ENCODE assay signal across 11 cellular contexts in genomic region chr10:5945203-5945534, GRCh38. TPM values are rescaled to one million over a fixed set of nuclear protein-coding genes. Genes with fewer than 3 reads are reported as not detected.
DNase-seq lines count a peak whose midpoint lies in the region; TF ChIP-seq lines count a peak whose summit lies in the region.
"Had no signal": no experiment of that assay in that cellular context is flagged by ENCODE, and none has a peak within 500 bp of the region (broad histone marks: within the 10 kb centered on the region; RNA-seq: fewer than 3 reads in every experiment).

No MANE protein-coding gene starts in this region.

- POLR2A ChIA-PET in MCF 10A (lab: Yijun Ruan, JAX): interaction anchor here (0.5 to 3.6 kb wide), 9 partner anchors 11 to 932 kb away, joined by 3 to 33 read pairs (median 6); partner anchors contain the start of genes ANKRD16, FBH1, GDI2 and IL15RA
- POLR2A ChIA-PET in A673 (lab: Charles Lee; ENCODE audit: low non-redundant PET): no interaction called here

- DNase-seq in H7 (peak; percentile 61), MCF 10A (ENCODE audit: unreplicated experiment) (peak; percentile 20), HuH-7.5 (ENCODE audit: low spot score) (no peak), AG08396 (ENCODE audit: low spot score) (no peak), A673 (ENCODE audit: low spot score) (no peak)
- no peak for DNase-seq in activated T-helper 2 cell treated with anti-CD3 and anti-CD28 coated beads, Interferon-gamma antibody, Interleukin-2, Interleukin-4, amounts not matched to agents 10 μg/mL and 5 μg/mL and 100 μg/mL, durations not matched to agents 14 hours and 24 hours and 36 hours (ENCODE audit: low spot score)
- DNase-seq: NCI-H446 treated with DMSO at 0.1 percent for 48 hours; SHP77; stimulated activated CD4-positive, alpha-beta T cell treated with anti-CD3 and anti-CD28 coated beads, Interleukin-12 subunit alpha, Interleukin-12 subunit beta, amount 100 ng/mL, for 4 hours had no signal

- peak overlapping the region; percentile 86 for H3K27ac Mint-ChIP-seq in MCF 10A (ENCODE audit: low read depth, unreplicated experiment)
- no peak overlapping the region for H3K27ac Mint-ChIP-seq in activated T-helper 2 cell treated with anti-CD3 and anti-CD28 coated beads, Interferon-gamma antibody, Interleukin-2, Interleukin-4, amounts not matched to agents 10 μg/mL and 5 μg/mL and 100 μg/mL, durations not matched to agents 14 hours and 24 hours and 36 hours

- peaks cover 42% of the 10 kb centered on the region for H3K4me1 Mint-ChIP-seq in MCF 10A (ENCODE audit: insufficient read depth, unreplicated experiment)
- H3K4me1 Mint-ChIP-seq in activated T-helper 2 cell treated with anti-CD3 and anti-CD28 coated beads, Interferon-gamma antibody, Interleukin-2, Interleukin-4, amounts not matched to agents 10 μg/mL and 5 μg/mL and 100 μg/mL, durations not matched to agents 14 hours and 24 hours and 36 hours (ENCODE audit: low read depth): peaks cover 7% of the 10 kb centered on the region

- BruUV-seq in MCF 10A (replicated peaks; lab: Mats Ljungman, UMichigan) (no TSS peak), A673 (replicated peaks; lab: Mats Ljungman, UMichigan) (no TSS peak)

- no peaks in the 10 kb centered on the region for H3K36me3 Mint-ChIP-seq in MCF 10A (ENCODE audit: insufficient read depth, unreplicated experiment)
- no peaks in the 10 kb centered on the region for H3K36me3 Mint-ChIP-seq in activated T-helper 2 cell treated with anti-CD3 and anti-CD28 coated beads, Interferon-gamma antibody, Interleukin-2, Interleukin-4, amounts not matched to agents 10 μg/mL and 5 μg/mL and 100 μg/mL, durations not matched to agents 14 hours and 24 hours and 36 hours (ENCODE audit: low read depth)

- TF ChIP-seq CTCF in MCF 10A (IDR thresholded peaks at IDR 0.05; ENCODE audit: unreplicated experiment) (no peak), liver (IDR thresholded peaks at IDR 0.05; ENCODE audit: low read depth, low read length, missing input control) (no peak), A673 (conservative IDR thresholded peaks at IDR 0.05; ENCODE audit: low read depth, low read length) (no peak)

- intact Hi-C loops in MCF 10A (cut with micrococcal nuclease): no loop called here
- intact Hi-C loops in activated T-helper 2 cell treated with anti-CD3 and anti-CD28 coated beads, Interferon-gamma antibody, Interleukin-2, Interleukin-4, amounts not matched to agents 10 μg/mL and 5 μg/mL and 100 μg/mL, durations not matched to agents 14 hours and 24 hours and 36 hours (cut with micrococcal nuclease): no loop called here
- intact Hi-C loops in A673 (cut with micrococcal nuclease; ENCODE audit: unreplicated experiment): loop anchor here (5.0 kb wide), 2 partner anchors 67 to 142 kb away; partner anchors contain the start of gene RBM17

- H3K27ac ChIP-seq in liver (ENCODE audit: low read depth in 1 of 2, low read length in 2 of 2) (peak overlapping the region; percentile 80 to 83), skin epidermis (peak overlapping the region in 20 of 21 experiments; percentile 54 to 93 (median 82)), A673 (ENCODE audit: low read depth, low read length, poor library complexity, severe bottlenecking) (no peak overlapping the region)

- TF ChIP-seq RAD21 in liver (IDR thresholded peaks at IDR 0.05): no peak

- H3K4me3 Mint-ChIP-seq in MCF 10A (ENCODE audit: unreplicated experiment): peak overlapping the region; percentile 72
- no peak overlapping the region for H3K4me3 Mint-ChIP-seq in activated T-helper 2 cell treated with anti-CD3 and anti-CD28 coated beads, Interferon-gamma antibody, Interleukin-2, Interleukin-4, amounts not matched to agents 10 μg/mL and 5 μg/mL and 100 μg/mL, durations not matched to agents 14 hours and 24 hours and 36 hours (ENCODE audit: low read depth)

- 74% methylated on average over 10 of the region's 10 CpGs for WGBS in liver

- peak overlapping the region; percentile 21 to 39 for H3K9ac ChIP-seq in liver (ENCODE audit: low read depth in 1 of 2, low read length in 2 of 2)

- no peaks in the 10 kb centered on the region for H3K27me3 ChIP-seq in H7 (ENCODE audit: control insufficient read depth, insufficient read depth, low read length)
- H3K27me3 ChIP-seq in liver (ENCODE audit: control insufficient read depth in 4 of 4, insufficient read depth in 4 of 4, low read length in 3 of 4): no peaks in the 10 kb centered on the region
- H3K27me3 ChIP-seq in A673 (replicated peaks; ENCODE audit: insufficient read depth, low read depth, low read length, poor library complexity): no peaks in the 10 kb centered on the region

- no peaks in the 10 kb centered on the region for H3K27me3 Mint-ChIP-seq in MCF 10A (ENCODE audit: insufficient read depth, unreplicated experiment)
- H3K27me3 Mint-ChIP-seq in activated T-helper 2 cell treated with anti-CD3 and anti-CD28 coated beads, Interferon-gamma antibody, Interleukin-2, Interleukin-4, amounts not matched to agents 10 μg/mL and 5 μg/mL and 100 μg/mL, durations not matched to agents 14 hours and 24 hours and 36 hours (ENCODE audit: low read depth): no peaks in the 10 kb centered on the region

- H3K4me3 ChIP-seq in H7 (ENCODE audit: insufficient read depth, low read depth, low read length) (no peak overlapping the region), liver (ENCODE audit: low read depth in 1 of 3, low read length in 3 of 3) (peak overlapping the region in 1 of 3 donors; percentile 12), skin epidermis (peak overlapping the region in 4 of 7 experiments; percentile 1 to 18 (median 16)), A673 (ENCODE audit: low read depth, low read length, poor library complexity, severe bottlenecking) (no peak overlapping the region)

- H3K9me3 ChIP-seq in liver (ENCODE audit: control insufficient read depth in 4 of 4, low read length in 3 of 4): no peaks in the 10 kb centered on the region
- H3K9me3 ChIP-seq in A673 (ENCODE audit: low read depth, low read length, poor library complexity, severe bottlenecking): no peaks in the 10 kb centered on the region

- CTCF ChIA-PET in MCF 10A (lab: Yijun Ruan, JAX) (interaction anchor here (0.6 kb wide), 1 partner anchor 72 kb away, joined by 3 read pairs; no protein-coding TSS in a partner anchor), A673 (lab: Charles Lee) (no interaction called here)

- H3K36me3 ChIP-seq in H7 (replicated peaks; ENCODE audit: control insufficient read depth, insufficient read depth, low read length): no peaks in the 10 kb centered on the region
- no peaks in the 10 kb centered on the region for H3K36me3 ChIP-seq in liver (ENCODE audit: control insufficient read depth in 4 of 4, insufficient read depth in 3 of 4, low read depth in 1 of 4, low read length in 3 of 4)
- H3K36me3 ChIP-seq in A673 (ENCODE audit: insufficient read depth, low read length, poor library complexity, severe bottlenecking): no peaks in the 10 kb centered on the region

- H3K4me1 ChIP-seq in liver (ENCODE audit: control insufficient read depth in 4 of 4, insufficient read depth in 4 of 4, low read length in 3 of 4) (peaks cover 0 to 15% (median 8%) of the 10 kb centered on the region in 4 donors), A673 (ENCODE audit: insufficient read depth, low read length, poor library complexity, severe bottlenecking) (no peaks in the 10 kb centered on the region)

- H3K9me3 Mint-ChIP-seq in MCF 10A (ENCODE audit: unreplicated experiment): no peaks in the 10 kb centered on the region
- H3K9me3 Mint-ChIP-seq in activated T-helper 2 cell treated with anti-CD3 and anti-CD28 coated beads, Interferon-gamma antibody, Interleukin-2, Interleukin-4, amounts not matched to agents 10 μg/mL and 5 μg/mL and 100 μg/mL, durations not matched to agents 14 hours and 24 hours and 36 hours: no peaks in the 10 kb centered on the region

TF ChIP-seq in liver, 16 proteins besides CTCF, POLR2A, EP300 and RAD21:
- no peak for TF ChIP-seq FOXA2 (IDR thresholded peaks at IDR 0.05)
- no peak for TF ChIP-seq HNF4A (conservative IDR thresholded peaks at IDR 0.05)
- TF ChIP-seq HNF4G (IDR thresholded peaks at IDR 0.05): no peak
- no peak for TF ChIP-seq GABPA (IDR thresholded peaks at IDR 0.05 in 1 of 2, conservative IDR thresholded peaks at IDR 0.05 in 1 of 2)
- TF ChIP-seq MAX (IDR thresholded peaks at IDR 0.05): no peak
- TF ChIP-seq SP1 (IDR thresholded peaks at IDR 0.05): no peak
- TF ChIP-seq JUND (IDR thresholded peaks at IDR 0.05): no peak
- no peak for TF ChIP-seq TAF1 (conservative IDR thresholded peaks at IDR 0.05)
- no peak for TF ChIP-seq FOXA1 (IDR thresholded peaks at IDR 0.05)
TF ChIP-seq in liver: peak in this region for 0.

RNA-seq across cellular contexts. Expression of gene IL15RA, which starts 32.2 kb away (rescaled TPM):
- 1.1 and 2.0 TPM in 2 replicates for total RNA-seq in H7 (2014; rRNA removed; shearing (Covaris generic))
- total RNA-seq in MCF 10A (2022) (6.0 and 7.9 TPM in 2 replicates), liver (1 to 10 TPM; 6.6 to 9.2 TPM), A673 (2021) (1.1 and 1.7 TPM in 2 replicates)
- polyA plus RNA-seq in liver: 10 to 100 TPM in 1 of 2 donors, 1 to 10 TPM in 1; 9.6 to 10.7 TPM
- total RNA-seq in activated T-helper 2 cell treated with anti-CD3 and anti-CD28 coated beads, Interferon-gamma antibody, Interleukin-2, Interleukin-4, amounts not matched to agents 10 μg/mL and 5 μg/mL and 100 μg/mL, durations not matched to agents 14 hours and 24 hours and 36 hours: 19.2 and 19.8 TPM in 2 replicates

RNA-seq across cellular contexts. Expression of gene FBH1, which starts 55.1 kb away (rescaled TPM):
- total RNA-seq in H7 (2014; rRNA removed; shearing (Covaris generic)): 72.1 and 78.0 TPM in 2 replicates
- total RNA-seq in MCF 10A (2022) (61.8 and 70.5 TPM in 2 replicates), liver (10 to 100 TPM; 58.1 to 58.4 TPM), A673 (2021) (84.0 and 87.5 TPM in 2 replicates)
- 10 to 100 TPM; 19.9 to 38.1 TPM for polyA plus RNA-seq in liver
- total RNA-seq in activated T-helper 2 cell treated with anti-CD3 and anti-CD28 coated beads, Interferon-gamma antibody, Interleukin-2, Interleukin-4, amounts not matched to agents 10 μg/mL and 5 μg/mL and 100 μg/mL, durations not matched to agents 14 hours and 24 hours and 36 hours: 57.2 and 58.0 TPM in 2 replicates

RNA-seq across cellular contexts. Expression of gene ANKRD16, which starts 55.5 kb away (rescaled TPM):
- 11.1 and 13.2 TPM in 2 replicates for total RNA-seq in H7 (2014; rRNA removed; shearing (Covaris generic))
- total RNA-seq in MCF 10A (2022) (9.9 and 10.6 TPM in 2 replicates), liver (1 to 10 TPM; 2.0 to 3.6 TPM), A673 (2021) (16.2 and 17.3 TPM in 2 replicates)
- 1 to 10 TPM; 1.1 to 2.7 TPM for polyA plus RNA-seq in liver
- total RNA-seq in activated T-helper 2 cell treated with anti-CD3 and anti-CD28 coated beads, Interferon-gamma antibody, Interleukin-2, Interleukin-4, amounts not matched to agents 10 μg/mL and 5 μg/mL and 100 μg/mL, durations not matched to agents 14 hours and 24 hours and 36 hours: 10.4 and 11.6 TPM in 2 replicates

Comparison
In these comparisons a context has a peak if more than half of its experiments do, and no peak if none do; other contexts are left out.
1. DNase-seq: peak in H7 (single experiment) and MCF 10A (single experiment); none in HuH-7.5 (single experiment), activated T-helper 2 cell treated with anti-CD3 and anti-CD28 coated beads, Interferon-gamma antibody, Interleukin-2, Interleukin-4, amounts not matched to agents 10 μg/mL and 5 μg/mL and 100 μg/mL, durations not matched to agents 14 hours and 24 hours and 36 hours (single experiment), AG08396 (single experiment) and A673 (single experiment).
2. H3K4me3 ChIP-seq: peak in skin epidermis (4 of 7); none in H7 (single experiment) and A673 (single experiment).